Comparison of ENCODE assay signal across 8 cellular contexts in genomic region chr3:49906004-49906860, GRCh38. TPM values are rescaled to one million over a fixed set of nuclear protein-coding genes. Genes with fewer than 3 reads are reported as not detected.
DNase-seq lines count a peak whose midpoint lies in the region; ATAC-seq and TF ChIP-seq lines count a peak whose summit lies in the region.

No MANE protein-coding gene starts in this region.

- CTCF ChIA-PET in OCI-LY7 (lab: Charles Lee; ENCODE audit: unreplicated experiment) = no interaction called here

- intact Hi-C loops in OCI-LY7 (cut with micrococcal nuclease; ENCODE audit: unreplicated experiment) = loop anchor here (1.0 to 5.0 kb wide), 3 partner anchors 65 to 204 kb away; no protein-coding TSS in a partner anchor
- intact Hi-C loops in ovary (cut with DNase I) = loop anchor here in 1 of 4 donors (10.0 kb wide), 2 partner anchors 101 to 201 kb away; partner anchors contain the start of gene INKA1
- intact Hi-C loops in aorta (cut with DNase I) = loop anchor here (2.0 to 5.0 kb wide), 2 partner anchors 67 to 104 kb away; partner anchors contain the start of gene INKA1 (in 1 of the 2)

- no peak overlapping the region for H3K4me3 ChIP-seq in OCI-LY7 (ENCODE audit: low read depth, low read length, poor library complexity, severe bottlenecking)
- peak overlapping the region; percentile 32 for H3K4me3 ChIP-seq in fibroblast of pulmonary artery (replicated peaks; ENCODE audit: low read depth, low read length)
- H3K4me3 ChIP-seq in ovary = no peak overlapping the region
- H3K4me3 ChIP-seq in aorta (ENCODE audit: low read length in 2 of 2) = no peak overlapping the region

- DNase-seq in NOMO-1 (lab: John Stamatoyannopoulos, UW; ENCODE audit: unreplicated experiment in 2 of 2) (peak; percentile 14 to 16), NOMO-1 treated with dmso at 0.1 percent for 144 hours (lab: John Stamatoyannopoulos, UW; ENCODE audit: unreplicated experiment) (no peak), OCI-LY7 (ENCODE audit: low spot score) (peak; percentile 57), fibroblast of pulmonary artery (ENCODE audit: low read depth) (peak; percentile 49), ovary (peak; percentile 44 to 68 (median 54)), aorta (peak; percentile 69 to 87)
- peak; percentile 23 for DNase-seq in activated T-helper 9 cell treated with anti-CD3 and anti-CD28 coated beads, Interleukin-2, amount 50 U/mL, for 16 hours (ENCODE audit: low read depth)

- no peak for TF ChIP-seq POLR2A in ovary (IDR thresholded peaks at IDR 0.05)

- no peak overlapping the region for H2AFZ ChIP-seq in OCI-LY7 (ENCODE audit: low read length)

- no peaks in the 10 kb centered on the region for H3K9me3 ChIP-seq in OCI-LY7 (ENCODE audit: low read length)
- H3K9me3 ChIP-seq in ovary = no peaks in the 10 kb centered on the region
- H3K9me3 ChIP-seq in aorta (ENCODE audit: control insufficient read depth, low read length) = no peaks in the 10 kb centered on the region

- BruUV-seq in OCI-LY7 (replicated peaks; lab: Mats Ljungman, UMichigan) = no TSS peak

- no peaks in the 10 kb centered on the region for H3K27me3 ChIP-seq in ovary
- H3K27me3 ChIP-seq in aorta (ENCODE audit: control insufficient read depth in 1 of 2, insufficient read depth in 2 of 2, low read length in 1 of 2) = no peaks in the 10 kb centered on the region

- peak; percentile 39 for ATAC-seq in aorta (ENCODE audit: low FRiP score)
- ATAC-seq in HG02870 (IDR thresholded peaks at IDR 0.05; ENCODE audit: unreplicated experiment) = no peak

- H4K20me1 ChIP-seq in OCI-LY7 (ENCODE audit: insufficient read depth, low read length) = no peaks in the 10 kb centered on the region

- H3K27ac ChIP-seq in OCI-LY7 (ENCODE audit: low read depth, low read length, poor library complexity, severe bottlenecking) (no peak overlapping the region), ovary (peak overlapping the region; percentile 15 to 29), aorta (ENCODE audit: low read depth in 1 of 2, low read length in 2 of 2) (peak overlapping the region in 1 of 2 donors; percentile 30)

- peak; percentile 84 for TF ChIP-seq CTCF in OCI-LY7 (conservative IDR thresholded peaks at IDR 0.05; ENCODE audit: low read length)
- TF ChIP-seq CTCF in fibroblast of pulmonary artery (IDR thresholded peaks at IDR 0.05; ENCODE audit: low read length, missing control alignments) = peak; percentile 70
- TF ChIP-seq CTCF in ovary (IDR thresholded peaks at IDR 0.05) = peak in 2 of 3 donors; percentile 62 to 71

- H3K4me2 ChIP-seq in OCI-LY7 (ENCODE audit: low read length) = peak overlapping the region; percentile 20; the same call in 1 of the 2 replicates

- peaks cover 12% of the 10 kb centered on the region for H3K4me1 ChIP-seq in OCI-LY7 (ENCODE audit: insufficient read depth, low read length, poor library complexity, severe bottlenecking)
- H3K4me1 ChIP-seq in ovary (ENCODE audit: insufficient read depth) = peaks cover 3% of the 10 kb centered on the region
- H3K4me1 ChIP-seq in aorta (ENCODE audit: control insufficient read depth in 1 of 2, insufficient read depth in 2 of 2, low read length in 2 of 2) = no peaks in the 10 kb centered on the region

- 10 to 15% (median 14%) methylated on average over 15 of the region's 15 CpGs for WGBS in ovary, 3 donors
- 11 to 12% methylated on average over 15 of the region's 15 CpGs for WGBS in aorta, 2 donors

- TF ChIP-seq EP300 in ovary (IDR thresholded peaks at IDR 0.05) = no peak

- no peaks in the 10 kb centered on the region for H3K79me2 ChIP-seq in OCI-LY7 (ENCODE audit: insufficient read depth, low read depth, low read length)

- POLR2A ChIA-PET in OCI-LY7 (lab: Charles Lee) = interaction anchor here (1.1 kb wide), 1 partner anchor 28 kb away, joined by 4 read pairs; no protein-coding TSS in a partner anchor

- 0 out of 2 replicates have a peak, but pooled peaks cover 4% of the 10 kb centered on the region for H3K36me3 ChIP-seq in OCI-LY7 (ENCODE audit: insufficient read depth, low read length)
- no peaks in the 10 kb centered on the region for H3K36me3 ChIP-seq in ovary
- H3K36me3 ChIP-seq in aorta (ENCODE audit: control insufficient read depth in 1 of 2, insufficient read depth in 2 of 2, low read length in 1 of 2) = no peaks in the 10 kb centered on the region

- H3K9me2 ChIP-seq in OCI-LY7 (ENCODE audit: insufficient read depth, low read length) = no peaks in the 10 kb centered on the region

RNA-seq across cellular contexts. Expression of gene MST1R, which starts 2.6 kb away (rescaled TPM):
- total RNA-seq in OCI-LY7 (2014; rRNA removed; shearing (Covaris generic)) = 0.05 and 0.82 TPM in 2 replicates
- total RNA-seq in OCI-LY7 (2022) = 0.17 and 0.38 TPM in 2 replicates
- 1 to 10 TPM; 1.1 to 2.2 (median 1.4) TPM for total RNA-seq in ovary
- 1 to 10 TPM in 1 of 2 donors, under 1 TPM in 1; 0.98 to 1.8 TPM for polyA plus RNA-seq in ovary
- 10 to 100 TPM in 1 of 2 donors, 1 to 10 TPM in 1; 2.7 to 13.1 TPM for total RNA-seq in aorta
- polyA plus RNA-seq in aorta = 1 to 10 TPM; 7.4 to 7.6 TPM

RNA-seq across cellular contexts. Expression of gene MON1A, which starts 23.4 kb away (rescaled TPM):
- total RNA-seq in OCI-LY7 (2014; rRNA removed; shearing (Covaris generic)) = 6.7 and 7.3 TPM in 2 replicates
- total RNA-seq in OCI-LY7 (2022) (10.4 and 11.3 TPM in 2 replicates), ovary (10 to 100 TPM in 1 of 7 donors, 1 to 10 TPM in 6; 3.7 to 13.2 (median 8.0) TPM), aorta (1 to 10 TPM; 7.5 to 9.6 TPM)
- polyA plus RNA-seq in ovary (1 to 10 TPM; 2.8 to 5.6 TPM), aorta (10 to 100 TPM in 1 of 2 donors, 1 to 10 TPM in 1; 8.9 to 11.4 TPM)

RNA-seq across cellular contexts. Expression of gene RBM6, which starts 33.7 kb away (rescaled TPM):
- 83.7 and 134 TPM in 2 replicates for total RNA-seq in OCI-LY7 (2014; rRNA removed; shearing (Covaris generic))
- 173 and 185 TPM in 2 replicates for total RNA-seq in OCI-LY7 (2022)
- 100 to 1,000 TPM in 1 of 7 donors, 10 to 100 TPM in 6; 70.1 to 108 (median 88.0) TPM for total RNA-seq in ovary
- polyA plus RNA-seq in ovary = 100 to 1,000 TPM in 1 of 2 donors, 10 to 100 TPM in 1; 76.1 to 108 TPM
- total RNA-seq in aorta = 100 to 1,000 TPM; 103 to 154 TPM
- 100 to 1,000 TPM in 1 of 2 donors, 10 to 100 TPM in 1; 47.0 to 271 TPM for polyA plus RNA-seq in aorta

RNA-seq across cellular contexts. Expression of gene CAMKV, which starts 36.5 kb away (rescaled TPM):
- not detected in 2 replicates for total RNA-seq in OCI-LY7 (2014; rRNA removed; shearing (Covaris generic))
- total RNA-seq in OCI-LY7 (2022) (0.37 and 0.63 TPM in 2 replicates), ovary (under 1 TPM in 1 of 7 donors, not detected in 6; 0.18 TPM), aorta (not detected)
- polyA plus RNA-seq in ovary (not detected), aorta (not detected)

RNA-seq across cellular contexts. Expression of gene TRAIP, which starts 49.9 kb away (rescaled TPM):
- total RNA-seq in OCI-LY7 (2014; rRNA removed; shearing (Covaris generic)) = 24.4 and 38.6 TPM in 2 replicates
- total RNA-seq in OCI-LY7 (2022) (41.8 and 48.9 TPM in 2 replicates), ovary (1 to 10 TPM; 1.8 to 4.5 (median 2.9) TPM), aorta (1 to 10 TPM in 1 of 2 donors, under 1 TPM in 1; 0.94 to 2.6 TPM)
- polyA plus RNA-seq in ovary (1 to 10 TPM; 1.9 to 2.8 TPM), aorta (1 to 10 TPM in 1 of 2 donors, under 1 TPM in 1; 0.63 to 3.1 TPM)
